In the genomic region with DNA sequence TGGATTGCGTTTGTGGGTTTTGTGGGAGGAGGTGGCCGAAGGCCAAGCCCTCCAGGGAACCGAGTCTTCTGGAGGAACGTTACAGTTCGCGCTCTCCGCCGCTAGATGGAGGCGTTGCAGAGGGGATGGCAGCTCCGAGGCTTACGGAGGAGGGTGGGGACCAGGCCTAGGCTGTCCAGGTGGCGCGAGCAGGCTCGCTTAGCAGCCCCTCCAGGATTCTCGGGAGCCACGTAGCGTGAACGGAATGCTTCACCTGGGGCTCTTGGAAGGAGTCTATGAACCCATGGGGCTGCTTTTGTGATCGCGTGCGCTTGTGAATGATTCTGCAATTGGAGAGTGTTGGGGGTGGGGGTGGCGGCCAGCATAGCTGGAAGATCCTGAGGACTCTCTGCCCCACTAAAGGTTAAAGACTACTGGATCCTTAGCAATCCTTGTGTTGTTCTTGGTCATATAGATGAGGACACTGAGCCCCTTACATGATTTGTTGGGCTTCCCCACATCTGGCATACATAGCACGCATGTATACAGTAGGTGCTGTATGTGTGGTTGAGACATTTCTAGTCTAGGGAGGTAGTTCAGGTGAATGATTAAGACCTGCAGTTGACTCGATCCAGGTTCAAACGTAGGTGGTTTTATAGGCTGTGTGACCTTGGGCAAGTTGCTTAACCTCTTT, we compare ENCODE assay signal across 8 cellular contexts. TPM values are rescaled to one million over a fixed set of nuclear protein-coding genes. Genes with fewer than 3 reads are reported as not detected.
DNase-seq lines count a peak whose midpoint lies in the region; ATAC-seq and TF ChIP-seq lines count a peak whose summit lies in the region.

No MANE protein-coding gene starts in this region.

- DNase-seq in COLO668 (lab: John Stamatoyannopoulos, UW; ENCODE audit: unreplicated experiment) (peak; percentile 65), foreskin keratinocyte (peak; percentile 46 to 81), occipital lobe (lab: John Stamatoyannopoulos, UW) (peak; percentile 55), upper lobe of right lung (peak; percentile 88)
- peak; percentile 30 for DNase-seq in activated T-helper 1 cell treated with anti-CD3 and anti-CD28 coated beads, Interleukin-12 subunit alpha, Interleukin-12 subunit beta, Interleukin-2, Interleukin-4 antibody, amounts not matched to agents 30 ng/mL and 10 ng/mL and 1 ng/mL, durations not matched to agents 14 hours and 24 hours and 36 hours (ENCODE audit: low spot score)

- H3K4me1 ChIP-seq in foreskin keratinocyte: peaks cover 4% of the 10 kb centered on the region
- peaks cover 5% of the 10 kb centered on the region for H3K4me1 ChIP-seq in upper lobe of right lung

- TF ChIP-seq CTCF in foreskin keratinocyte (conservative IDR thresholded peaks at IDR 0.05) (peak; percentile 96), upper lobe of right lung (IDR thresholded peaks at IDR 0.05) (peak; percentile 85)

- H3K27ac Mint-ChIP-seq in activated T-helper 1 cell treated with anti-CD3 and anti-CD28 coated beads, Interleukin-12 subunit alpha, Interleukin-12 subunit beta, Interleukin-2, Interleukin-4 antibody, amounts not matched to agents 30 ng/mL and 10 ng/mL and 1 ng/mL, durations not matched to agents 14 hours and 24 hours and 36 hours: no peak overlapping the region

- no peaks in the 10 kb centered on the region for H3K4me1 Mint-ChIP-seq in activated T-helper 1 cell treated with anti-CD3 and anti-CD28 coated beads, Interleukin-12 subunit alpha, Interleukin-12 subunit beta, Interleukin-2, Interleukin-4 antibody, amounts not matched to agents 30 ng/mL and 10 ng/mL and 1 ng/mL, durations not matched to agents 14 hours and 24 hours and 36 hours (ENCODE audit: low read depth)

- H3K9me3 ChIP-seq in upper lobe of right lung: no peaks in the 10 kb centered on the region

- ATAC-seq in GM19397 (IDR thresholded peaks at IDR 0.05; ENCODE audit: unreplicated experiment) (peak; percentile 85), HG03571 (IDR thresholded peaks at IDR 0.05; ENCODE audit: unreplicated experiment) (peak; percentile 82), foreskin keratinocyte (peak; percentile 95), upper lobe of right lung (peak; percentile 92)

- intact Hi-C loops in activated T-helper 1 cell treated with anti-CD3 and anti-CD28 coated beads, Interleukin-12 subunit alpha, Interleukin-12 subunit beta, Interleukin-2, Interleukin-4 antibody, amounts not matched to agents 30 ng/mL and 10 ng/mL and 1 ng/mL, durations not matched to agents 14 hours and 24 hours and 36 hours (cut with micrococcal nuclease): loop anchor here (1.0 kb wide), 1 partner anchor 412 kb away; no protein-coding TSS in a partner anchor
- intact Hi-C loops in upper lobe of right lung (cut with DNase I): no loop called here

- no peak overlapping the region for H3K4me3 Mint-ChIP-seq in activated T-helper 1 cell treated with anti-CD3 and anti-CD28 coated beads, Interleukin-12 subunit alpha, Interleukin-12 subunit beta, Interleukin-2, Interleukin-4 antibody, amounts not matched to agents 30 ng/mL and 10 ng/mL and 1 ng/mL, durations not matched to agents 14 hours and 24 hours and 36 hours

- no peaks in the 10 kb centered on the region for H3K27me3 Mint-ChIP-seq in activated T-helper 1 cell treated with anti-CD3 and anti-CD28 coated beads, Interleukin-12 subunit alpha, Interleukin-12 subunit beta, Interleukin-2, Interleukin-4 antibody, amounts not matched to agents 30 ng/mL and 10 ng/mL and 1 ng/mL, durations not matched to agents 14 hours and 24 hours and 36 hours (ENCODE audit: insufficient read depth)

- no peaks in the 10 kb centered on the region for H3K9me3 Mint-ChIP-seq in activated T-helper 1 cell treated with anti-CD3 and anti-CD28 coated beads, Interleukin-12 subunit alpha, Interleukin-12 subunit beta, Interleukin-2, Interleukin-4 antibody, amounts not matched to agents 30 ng/mL and 10 ng/mL and 1 ng/mL, durations not matched to agents 14 hours and 24 hours and 36 hours

- no peak overlapping the region for H3K4me3 ChIP-seq in upper lobe of right lung

- no peaks in the 10 kb centered on the region for H3K36me3 Mint-ChIP-seq in activated T-helper 1 cell treated with anti-CD3 and anti-CD28 coated beads, Interleukin-12 subunit alpha, Interleukin-12 subunit beta, Interleukin-2, Interleukin-4 antibody, amounts not matched to agents 30 ng/mL and 10 ng/mL and 1 ng/mL, durations not matched to agents 14 hours and 24 hours and 36 hours (ENCODE audit: low read depth)

- no peaks in the 10 kb centered on the region for H3K36me3 ChIP-seq in upper lobe of right lung

- no peak overlapping the region for H3K27ac ChIP-seq in foreskin keratinocyte
- H3K27ac ChIP-seq in upper lobe of right lung: no peak overlapping the region

- H3K27me3 ChIP-seq in foreskin keratinocyte (no peaks in the 10 kb centered on the region), upper lobe of right lung (no peaks in the 10 kb centered on the region)

TF ChIP-seq in PFSK-1, 5 proteins besides CTCF, POLR2A, EP300 and RAD21:
- TF ChIP-seq, protein P1, sequence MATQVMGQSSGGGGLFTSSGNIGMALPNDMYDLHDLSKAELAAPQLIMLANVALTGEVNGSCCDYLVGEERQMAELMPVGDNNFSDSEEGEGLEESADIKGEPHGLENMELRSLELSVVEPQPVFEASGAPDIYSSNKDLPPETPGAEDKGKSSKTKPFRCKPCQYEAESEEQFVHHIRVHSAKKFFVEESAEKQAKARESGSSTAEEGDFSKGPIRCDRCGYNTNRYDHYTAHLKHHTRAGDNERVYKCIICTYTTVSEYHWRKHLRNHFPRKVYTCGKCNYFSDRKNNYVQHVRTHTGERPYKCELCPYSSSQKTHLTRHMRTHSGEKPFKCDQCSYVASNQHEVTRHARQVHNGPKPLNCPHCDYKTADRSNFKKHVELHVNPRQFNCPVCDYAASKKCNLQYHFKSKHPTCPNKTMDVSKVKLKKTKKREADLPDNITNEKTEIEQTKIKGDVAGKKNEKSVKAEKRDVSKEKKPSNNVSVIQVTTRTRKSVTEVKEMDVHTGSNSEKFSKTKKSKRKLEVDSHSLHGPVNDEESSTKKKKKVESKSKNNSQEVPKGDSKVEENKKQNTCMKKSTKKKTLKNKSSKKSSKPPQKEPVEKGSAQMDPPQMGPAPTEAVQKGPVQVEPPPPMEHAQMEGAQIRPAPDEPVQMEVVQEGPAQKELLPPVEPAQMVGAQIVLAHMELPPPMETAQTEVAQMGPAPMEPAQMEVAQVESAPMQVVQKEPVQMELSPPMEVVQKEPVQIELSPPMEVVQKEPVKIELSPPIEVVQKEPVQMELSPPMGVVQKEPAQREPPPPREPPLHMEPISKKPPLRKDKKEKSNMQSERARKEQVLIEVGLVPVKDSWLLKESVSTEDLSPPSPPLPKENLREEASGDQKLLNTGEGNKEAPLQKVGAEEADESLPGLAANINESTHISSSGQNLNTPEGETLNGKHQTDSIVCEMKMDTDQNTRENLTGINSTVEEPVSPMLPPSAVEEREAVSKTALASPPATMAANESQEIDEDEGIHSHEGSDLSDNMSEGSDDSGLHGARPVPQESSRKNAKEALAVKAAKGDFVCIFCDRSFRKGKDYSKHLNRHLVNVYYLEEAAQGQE (IDR thresholded peaks at IDR 0.05; ENCODE audit: insufficient read depth in 1 of 2, low read depth in 2 of 2, low read length in 2 of 2): no peak
- peak; percentile 31 for TF ChIP-seq FOXP2 (optimal IDR thresholded peaks at IDR 0.05; ENCODE audit: borderline replicate concordance, extremely low read depth, extremely low read length, insufficient read depth)

RNA-seq across cellular contexts. Expression of gene FAM3D, which starts 25.7 kb away (rescaled TPM):
- polyA plus RNA-seq in PFSK-1 (2012; ENCODE audit: insufficient read length, low read depth): not detected
- total RNA-seq in activated T-helper 1 cell treated with anti-CD3 and anti-CD28 coated beads, Interleukin-12 subunit alpha, Interleukin-12 subunit beta, Interleukin-2, Interleukin-4 antibody, amounts not matched to agents 30 ng/mL and 10 ng/mL and 1 ng/mL, durations not matched to agents 14 hours and 24 hours and 36 hours: not detected in 2 replicates
- total RNA-seq in foreskin keratinocyte (not detected in 2 replicates), occipital lobe (not detected), upper lobe of right lung (4.0 TPM)
- not detected in 2 replicates for polyA plus RNA-seq in foreskin keratinocyte

Comparison
In these comparisons a context has a peak if more than half of its experiments do, and no peak if none do; other contexts are left out.
1. DNase-seq: peak in every context shown above with its lines; median percentile 88 in upper lobe of right lung; 65 in COLO668; 64 in foreskin keratinocyte; 55 in occipital lobe; 30 in activated T-helper 1 cell treated with anti-CD3 and anti-CD28 coated beads, Interleukin-12 subunit alpha, Interleukin-12 subunit beta, Interleukin-2, Interleukin-4 antibody, amounts not matched to agents 30 ng/mL and 10 ng/mL and 1 ng/mL, durations not matched to agents 14 hours and 24 hours and 36 hours.